In the genomic region with DNA sequence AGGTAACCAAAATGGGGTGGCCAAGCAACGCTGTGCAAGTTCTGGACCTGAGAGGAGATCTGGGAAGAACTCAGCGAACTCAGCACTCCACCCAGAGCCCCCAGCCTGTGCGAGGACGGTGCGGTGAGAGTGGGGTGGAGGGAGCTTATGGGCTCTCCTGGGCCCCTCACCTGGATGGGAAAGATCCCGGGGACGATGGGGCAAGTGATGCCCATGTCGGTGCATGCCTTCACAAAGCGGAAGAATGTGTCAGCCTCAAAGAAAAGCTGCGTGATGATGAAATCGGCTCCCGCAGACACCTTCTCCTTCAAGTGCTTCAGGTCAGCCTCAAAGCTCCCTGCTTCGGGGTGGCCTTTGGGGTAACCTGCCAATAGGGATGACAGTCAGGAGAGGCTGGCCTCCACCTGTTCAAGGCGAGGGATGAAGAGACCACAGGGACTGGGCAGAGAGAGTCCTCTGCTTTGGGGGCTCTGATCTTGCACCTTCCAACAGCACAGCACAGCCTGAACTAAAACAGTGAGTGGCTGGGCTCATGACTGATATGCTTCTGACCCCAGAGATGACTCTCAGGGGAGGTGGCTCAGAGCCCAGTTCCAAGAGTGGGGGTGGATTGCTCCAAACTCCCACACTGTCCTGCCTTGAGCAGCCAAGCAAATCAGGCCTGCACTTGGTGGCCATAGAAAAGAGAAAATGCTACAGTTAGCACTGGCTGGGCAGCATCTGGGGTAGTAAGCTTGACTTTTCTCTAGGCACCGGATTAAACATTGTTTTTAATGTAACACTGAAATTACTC, we compare ENCODE assay signal across 1 cellular context.
TF ChIP-seq lines count a peak whose summit lies in the region.

No MANE protein-coding gene starts in this region.

TF ChIP-seq in K562, 482 proteins besides CTCF, POLR2A, EP300 and RAD21 (continued from another document):
- TF ChIP-seq ETS2 (tag; IDR thresholded peaks at IDR 0.05; ENCODE audit: borderline replicate concordance, poor library complexity, severe bottlenecking) (no peak), ZNF224 (CRISPR knock-in tag; IDR thresholded peaks at IDR 0.05) (no peak), MEF2A (IDR thresholded peaks at IDR 0.05; ENCODE audit: control insufficient read depth, low read depth, low read length) (no peak), ARNT (IDR thresholded peaks at IDR 0.05) (peak in 1 of 2 experiments; percentile 59; a peak in 2 of 4 replicates), ZNF41 (CRISPR knock-in tag; conservative IDR thresholded peaks at IDR 0.05) (no peak), ZNF263 (CRISPR knock-in tag; IDR thresholded peaks at IDR 0.05; ENCODE audit: borderline replicate concordance) (no peak), TBL1XR1 (IDR thresholded peaks at IDR 0.05; ENCODE audit: low read length in 2 of 2) (peak; percentile 21 to 51; a peak in 1 of 4 replicates), ZC3H8 (IDR thresholded peaks at IDR 0.05) (no peak), YY1 (IDR thresholded peaks at IDR 0.05; ENCODE audit: borderline replicate concordance in 1 of 3, control insufficient read depth in 1 of 3, extremely low read depth in 1 of 3, insufficient read depth in 3 of 3, insufficient read length in 1 of 3, insufficient replicate concordance in 2 of 3, low read depth in 1 of 3, low read length in 2 of 3) (peak in 1 of 3 experiments; percentile 64), KLF10 (CRISPR knock-in tag; IDR thresholded peaks at IDR 0.05) (peak; percentile 50; the same call in 1 of the 2 replicates), ZNF384 (IDR thresholded peaks at IDR 0.05; ENCODE audit: low read depth, low read length) (no peak), MEIS2 (IDR thresholded peaks at IDR 0.05; ENCODE audit: partially characterized antibody) (peak; percentile 60)
- TF ChIP-seq, protein P1, sequence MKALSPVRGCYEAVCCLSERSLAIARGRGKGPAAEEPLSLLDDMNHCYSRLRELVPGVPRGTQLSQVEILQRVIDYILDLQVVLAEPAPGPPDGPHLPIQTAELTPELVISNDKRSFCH (CRISPR knock-in tag; IDR thresholded peaks at IDR 0.05): no peak
- TF ChIP-seq, protein P1 (tag; IDR thresholded peaks at IDR 0.05): peak; percentile 55; the same call in 1 of the 2 replicates
- TF ChIP-seq, protein P2, sequence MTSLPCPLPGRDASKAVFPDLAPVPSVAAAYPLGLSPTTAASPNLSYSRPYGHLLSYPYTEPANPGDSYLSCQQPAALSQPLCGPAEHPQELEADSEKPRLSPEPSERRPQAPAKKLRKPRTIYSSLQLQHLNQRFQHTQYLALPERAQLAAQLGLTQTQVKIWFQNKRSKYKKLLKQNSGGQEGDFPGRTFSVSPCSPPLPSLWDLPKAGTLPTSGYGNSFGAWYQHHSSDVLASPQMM (CRISPR knock-in tag; IDR thresholded peaks at IDR 0.05): no peak
- TF ChIP-seq, protein P3, sequence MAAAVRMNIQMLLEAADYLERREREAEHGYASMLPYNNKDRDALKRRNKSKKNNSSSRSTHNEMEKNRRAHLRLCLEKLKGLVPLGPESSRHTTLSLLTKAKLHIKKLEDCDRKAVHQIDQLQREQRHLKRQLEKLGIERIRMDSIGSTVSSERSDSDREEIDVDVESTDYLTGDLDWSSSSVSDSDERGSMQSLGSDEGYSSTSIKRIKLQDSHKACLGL (CRISPR knock-in tag; IDR thresholded peaks at IDR 0.05; ENCODE audit: borderline replicate concordance, poor library complexity, severe bottlenecking): peak; percentile 4
